ENCODE assay signal across 27 cellular contexts in the genomic region with DNA sequence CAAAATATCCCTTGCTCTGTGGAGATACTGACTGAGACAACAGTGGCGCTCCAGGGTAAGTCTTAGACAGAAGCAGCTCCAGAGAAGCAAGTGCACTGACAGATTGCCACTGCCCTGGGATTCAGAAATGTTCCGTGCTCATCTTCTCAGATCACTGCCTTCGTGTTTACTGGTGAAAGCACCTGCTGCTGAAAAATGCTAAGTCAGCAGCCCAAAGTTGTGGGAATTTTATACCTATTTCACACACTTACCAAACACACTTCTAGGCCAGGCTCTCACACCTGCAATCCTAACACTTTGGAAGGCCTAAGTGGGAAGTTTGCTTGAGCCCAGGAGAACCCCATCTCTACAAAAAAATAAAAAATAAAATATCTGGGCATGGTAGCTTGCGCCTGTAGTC.
"Had no signal": no experiment of that assay in that cellular context is flagged by ENCODE, and none has a peak within 500 bp of the region (broad histone marks: within the 10 kb centered on the region; RNA-seq: fewer than 3 reads in every experiment).

No MANE protein-coding gene starts in this region.

- H2AFZ ChIP-seq: hepatocyte, neural progenitor cell, parathyroid adenoma had no signal

- H3K9me3 ChIP-seq: left ventricle myocardium inferior, neutrophil, psoas muscle, stomach, testis, thyroid gland, transverse colon, upper lobe of right lung had no signal

- FAIRE-seq: urothelium cell line had no signal

- H3K9ac ChIP-seq: neural progenitor cell, parathyroid adenoma had no signal

- DNase-seq: islet precursor cell; left ventricle myocardium inferior; mesendoderm; naive B cell; natural killer cell; nephron progenitor cell; occipital lobe; psoas muscle; stimulated activated CD4-positive, alpha-beta T cell treated with anti-CD3 and anti-CD28 coated beads, Interleukin-12 subunit alpha, Interleukin-12 subunit beta, amount 100 ng/mL, for 4 hours; stimulated activated CD4-positive, alpha-beta T cell treated with anti-CD3 and anti-CD28 coated beads, Interleukin-15, amount 100 ng/mL, for 24 hours; stimulated activated CD4-positive, alpha-beta T cell treated with anti-CD3 and anti-CD28 coated beads, Interleukin-2, amount 100 ng/mL, for 24 hours; stimulated activated CD4-positive, alpha-beta T cell treated with anti-CD3 and anti-CD28 coated beads, Interleukin-4, amount 100 ng/mL, for 1 hour; stimulated activated naive B cell treated with anti-CD40 and anti-IgM and Interleukin-4, amounts not matched to agents 10 μg/mL and 1 μg/mL and 100 μg/mL, for 72 hours; stimulated activated naive CD8-positive, alpha-beta T cell treated with anti-CD3 and anti-CD28 coated beads, Interleukin-15, Interleukin-2, amounts not matched to agents 100 U/mL and 50 U/mL, for 24 hours; stomach; testis; thyroid gland; transverse colon; upper lobe of right lung had no signal

- ATAC-seq: natural killer cell; psoas muscle; sciatic nerve; stimulated activated naive B cell treated with anti-CD40 and anti-IgM and Interleukin-4, amounts not matched to agents 10 μg/mL and 1 μg/mL and 100 μg/mL, for 72 hours; stimulated activated naive CD8-positive, alpha-beta T cell treated with anti-CD3 and anti-CD28 coated beads, Interleukin-15, Interleukin-2, amounts not matched to agents 100 U/mL and 50 U/mL, for 24 hours; upper lobe of right lung had no signal

- H3K36me3 ChIP-seq: left ventricle myocardium inferior, neural progenitor cell, neutrophil, stomach, thyroid gland, transverse colon, upper lobe of right lung had no signal

- H3K4me2 ChIP-seq: hepatocyte, neural progenitor cell had no signal

- H3K27ac ChIP-seq: hepatocyte, left ventricle myocardium inferior, neural progenitor cell, neutrophil, parathyroid adenoma, psoas muscle, skin epidermis, stomach, testis, thyroid gland, transverse colon, upper lobe of right lung had no signal

- H3K4me1 ChIP-seq: left ventricle myocardium inferior, neural progenitor cell, parathyroid adenoma, psoas muscle, stomach, testis, thyroid gland, transverse colon, upper lobe of right lung had no signal

- H3K79me2 ChIP-seq: hepatocyte, parathyroid adenoma had no signal

- H3K27me3 ChIP-seq: neural progenitor cell, neutrophil, stomach, testis, thyroid gland, transverse colon, upper lobe of right lung had no signal

- H3K4me3 ChIP-seq: hepatocyte, left ventricle myocardium inferior, lung, neural progenitor cell, psoas muscle, skin epidermis, stomach, testis, thyroid gland, transverse colon, upper lobe of right lung had no signal
